ENCODE assay signal across 8 cellular contexts in genomic region chr1:12230549-12231275, GRCh38. TPM values are rescaled to one million over a fixed set of nuclear protein-coding genes. Genes with fewer than 3 reads are reported as not detected.
DNase-seq lines count a peak whose midpoint lies in the region; ATAC-seq and TF ChIP-seq lines count a peak whose summit lies in the region.

No MANE protein-coding gene starts in this region.

- ATAC-seq in GM21528 (IDR thresholded peaks at IDR 0.05; ENCODE audit: low FRiP score, unreplicated experiment) (peak; percentile 32), right lobe of liver (peak; percentile 80 to 92 (median 87)), GM18873 (IDR thresholded peaks at IDR 0.05; ENCODE audit: low FRiP score, unreplicated experiment) (no peak)

- WGBS in right lobe of liver (ENCODE audit: insufficient coverage, low coverage, low lambda C conversion rate, missing lambda C conversion rate): 2% methylated on average over 19 of the region's 36 CpGs

- peak; percentile 38 for TF ChIP-seq POLR2A in right lobe of liver (IDR thresholded peaks at IDR 0.05)

- no peaks in the 10 kb centered on the region for H3K9me3 ChIP-seq in right lobe of liver

- H3K27me3 ChIP-seq in right lobe of liver: no peaks in the 10 kb centered on the region

- H3K4me3 ChIP-seq in coronary artery (peak overlapping the region; percentile 90), right lobe of liver (peak overlapping the region; percentile 96 to 100 (median 97))

- no peak for TF ChIP-seq CTCF in C4-2B (conservative IDR thresholded peaks at IDR 0.05)
- no peak for TF ChIP-seq CTCF in coronary artery (IDR thresholded peaks at IDR 0.05)
- no peak for TF ChIP-seq CTCF in right lobe of liver (IDR thresholded peaks at IDR 0.05)

- DNase-seq in RKO (ENCODE audit: low spot score) (peak; percentile 21), coronary artery (ENCODE audit: low spot score) (peak; percentile 82), right lobe of liver (peak; percentile 81 to 91 (median 87)), substantia nigra (lab: John Stamatoyannopoulos, UW) (peak in 23 of 49 donors; percentile 4 to 75 (median 16)), NCI-H1105 (lab: John Stamatoyannopoulos, UW) (no peak)

- H3K27ac ChIP-seq in C4-2B: peak overlapping the region; percentile 98
- peak overlapping the region; percentile 86 to 92 for H3K27ac ChIP-seq in coronary artery
- peak overlapping the region; percentile 87 to 96 (median 92) for H3K27ac ChIP-seq in right lobe of liver
- peak overlapping the region; percentile 66 for H3K27ac ChIP-seq in substantia nigra (ENCODE audit: low read depth, low read length, poor library complexity, severe bottlenecking)

- intact Hi-C loops in right lobe of liver (cut with DNase I): no loop called here

- H3K36me3 ChIP-seq in right lobe of liver: peaks cover 0 to 7% (median under 1%) of the 10 kb centered on the region in 4 donors

- H3K4me1 ChIP-seq in right lobe of liver: peaks cover 0 to 16% (median 0%) of the 10 kb centered on the region in 4 donors

RNA-seq across cellular contexts. Expression of gene VPS13D, which starts 0.9 kb away (rescaled TPM):
- total RNA-seq in right lobe of liver: 10 to 100 TPM; 25.9 to 36.9 (median 30.8) TPM
